27 cellular contexts compared by ENCODE assay signal in the genomic region with DNA sequence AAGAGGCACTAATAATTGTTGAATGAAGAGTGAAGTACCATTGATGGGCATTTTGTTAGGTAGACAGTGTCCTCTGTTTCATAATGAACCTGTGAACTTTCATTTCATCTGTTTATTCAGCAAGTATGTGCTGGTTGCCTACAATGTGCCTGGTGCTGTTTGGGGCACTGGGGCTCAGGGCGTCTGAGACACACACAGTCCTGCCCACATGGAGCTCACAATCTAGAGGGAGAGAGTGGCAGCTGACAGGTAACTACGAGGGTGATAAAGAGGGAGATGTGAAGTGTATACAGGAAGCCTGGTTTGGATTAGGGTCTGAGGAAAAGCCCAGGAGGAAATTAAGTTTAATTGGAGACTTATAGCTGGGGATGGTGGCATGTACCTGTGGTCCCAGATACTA.
"Had no signal": no experiment of that assay in that cellular context is flagged by ENCODE, and none has a peak within 500 bp of the region (broad histone marks: within the 10 kb centered on the region; RNA-seq: fewer than 3 reads in every experiment).

No MANE protein-coding gene starts in this region.

- H2AFZ ChIP-seq: hepatocyte had no signal

- H3K27ac ChIP-seq: body of pancreas, colonic mucosa, dorsolateral prefrontal cortex, gastrocnemius medialis, hepatocyte, pancreas, prostate gland, uterus had no signal

- H3K9me3 ChIP-seq: body of pancreas, colonic mucosa, gastrocnemius medialis, pancreas, prostate gland, stomach, uterus had no signal

- ATAC-seq: activated CD8-positive, alpha-beta T cell treated with anti-CD3 and anti-CD28 coated beads for 36 hours; activated naive CD4-positive, alpha-beta T cell treated with anti-CD3 and anti-CD28 coated beads, Interleukin-2, amount 50 U/mL, for 72 hours; activated T-cell treated with anti-CD3 and anti-CD28 coated beads, Interleukin-2, amount 50 U/mL, for 72 hours; body of pancreas; gastrocnemius medialis; left ventricle myocardium superior; pancreas; stimulated activated naive B cell treated with anti-CD40 and anti-IgM and Interleukin-4, amounts not matched to agents 10 μg/mL and 1 μg/mL and 100 μg/mL, for 72 hours had no signal

- H3K4me2 ChIP-seq: hepatocyte, smooth muscle cell had no signal

- H3K36me3 ChIP-seq: colonic mucosa, gastrocnemius medialis, pancreas, prostate gland, stomach, uterus had no signal

- H3K4me3 ChIP-seq: body of pancreas, colonic mucosa, dorsolateral prefrontal cortex, gastrocnemius medialis, hepatocyte, pancreas, prostate gland, smooth muscle cell, stomach, uterus had no signal

- DNase-seq: activated B cell treated with CpG ODN at 0.5 μM for 24 hours; activated CD4-positive, alpha-beta T cell treated with anti-CD3 and anti-CD28 coated beads, Interleukin-2, amount 50 U/mL, for 1 hour; activated CD8-positive, alpha-beta T cell treated with anti-CD3 and anti-CD28 coated beads for 36 hours; activated naive CD4-positive, alpha-beta T cell; activated T-cell treated with anti-CD3 and anti-CD28 coated beads for 4 hours; activated T-cell treated with anti-CD3 and anti-CD28 coated beads, Interleukin-2, amount 50 U/mL, for 72 hours; body of pancreas; colonic mucosa; dorsolateral prefrontal cortex; effector memory CD4-positive, alpha-beta T cell; erythroblast; gastrocnemius medialis; glutamatergic neuron; islet precursor cell; left ventricle myocardium superior; pancreas; retina; stimulated activated CD4-positive, alpha-beta T cell treated with anti-CD3 and anti-CD28 coated beads, Interleukin-15, amount 100 ng/mL, for 24 hours; stimulated activated CD4-positive, alpha-beta T cell treated with anti-CD3 and anti-CD28 coated beads, Interleukin-2, amount 100 ng/mL, for 24 hours; stimulated activated naive B cell treated with anti-CD40 and anti-IgM and Interleukin-4, amounts not matched to agents 10 μg/mL and 1 μg/mL and 100 μg/mL, for 72 hours; stomach; T-helper 1 cell; uterus had no signal

- H3K27me3 ChIP-seq: body of pancreas, colonic mucosa, dorsolateral prefrontal cortex, gastrocnemius medialis, hepatocyte, pancreas, stomach, uterus had no signal

- H3K4me1 ChIP-seq: colonic mucosa, gastrocnemius medialis, pancreas, prostate gland, uterus had no signal
